ENCODE assay signal across 15 cellular contexts in the genomic region with DNA sequence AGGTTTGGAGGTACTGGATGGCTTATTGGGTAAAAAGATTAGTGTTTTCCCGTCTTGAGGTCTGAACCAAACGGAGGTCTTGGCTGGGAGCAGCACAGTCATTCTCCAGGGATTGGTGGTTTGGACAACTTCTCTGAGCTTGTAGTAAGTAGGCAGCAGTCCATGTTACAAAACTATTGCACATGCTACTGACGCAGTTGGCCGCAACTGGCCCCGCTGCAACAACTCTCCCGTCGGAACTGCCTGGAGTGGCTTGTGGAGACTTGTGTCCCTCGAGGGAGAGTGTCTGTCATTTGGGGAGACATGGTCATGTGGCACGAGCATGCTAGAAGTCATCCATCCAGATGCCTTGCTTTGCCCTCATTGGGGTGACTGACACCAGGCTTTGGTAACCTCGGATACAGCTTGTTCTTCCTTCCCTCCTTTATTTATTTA.
A peak's percentile ranks its signal among the peaks of the same experiment; 100 is the strongest.
DNase-seq lines count a peak whose midpoint lies in the region; ATAC-seq, FAIRE-seq and TF ChIP-seq lines count a peak whose summit lies in the region.
"Had no signal": no experiment of that assay in that cellular context is flagged by ENCODE, and none has a peak within 500 bp of the region (broad histone marks: within the 10 kb centered on the region; RNA-seq: fewer than 3 reads in every experiment).

No MANE protein-coding gene starts in this region.

- H3K14ac ChIP-seq in H1 (ENCODE audit: insufficient read length) = no peak overlapping the region

- H2BK120ac ChIP-seq in H1 (replicated peaks; ENCODE audit: low read depth, low read length) = no peak overlapping the region

- no peaks in the 10 kb centered on the region for H3K36me3 ChIP-seq in H1 (ENCODE audit: control insufficient read depth in 2 of 4, insufficient read depth in 4 of 4, low read length in 3 of 4)
- H3K36me3 ChIP-seq in keratinocyte (ENCODE audit: control insufficient read depth in 2 of 2, extremely low read depth in 1 of 2, insufficient read depth in 2 of 2, low read length in 2 of 2) = no peaks in the 10 kb centered on the region
- H3K36me3 ChIP-seq in stomach = no peaks in the 10 kb centered on the region
- H3K36me3 ChIP-seq: brain microvascular endothelial cell, SJCRH30 had no signal

- no peaks in the 10 kb centered on the region for H3K23me2 ChIP-seq in H1 (ENCODE audit: low read depth, low read length)

- H3K9me3 ChIP-seq in H1 (ENCODE audit: insufficient read depth in 2 of 2, low read depth in 1 of 2, low read length in 1 of 2) (no peaks in the 10 kb centered on the region), keratinocyte (ENCODE audit: control insufficient read depth, low read depth, low read length) (no peaks in the 10 kb centered on the region), stomach (no peaks in the 10 kb centered on the region)
- H3K9me3 ChIP-seq: SJCRH30 had no signal

- no peak overlapping the region for H3K18ac ChIP-seq in H1 (ENCODE audit: extremely low read depth, low read length)

- H3K4me3 ChIP-seq in H1 (ENCODE audit: extremely low read depth in 1 of 4, insufficient read depth in 2 of 4, low read depth in 3 of 4, low read length in 4 of 4) = no peak overlapping the region
- no peak overlapping the region for H3K4me3 ChIP-seq in keratinocyte (ENCODE audit: control insufficient read depth in 2 of 3, extremely low read depth in 1 of 3, insufficient read depth in 2 of 3, low read depth in 1 of 3, low read length in 3 of 3)
- H3K4me3 ChIP-seq in stomach = no peak overlapping the region
- H3K4me3 ChIP-seq: SJCRH30 had no signal

- CTCF ChIA-PET in H1 (lab: Charles Lee; ENCODE audit: partially characterized antibody) = interaction anchor here (1.2 kb wide), 1 partner anchor 98 kb away, joined by 4 read pairs; no protein-coding TSS in a partner anchor

- dilution Hi-C loops in keratinocyte (cut with MboI; ENCODE audit: extremely low pct_ligation_motif_present, low sequenced_read_pairs) = no loop called here

- TF ChIP-seq EP300 in H1 (IDR thresholded peaks at IDR 0.05; ENCODE audit: borderline replicate concordance in 1 of 2, low read depth in 2 of 2, low read length in 2 of 2) (no peak), stomach (IDR thresholded peaks at IDR 0.05) (peak; percentile 61)

- H3K27ac ChIP-seq in H1 (ENCODE audit: low read depth, low read length) (no peak overlapping the region), keratinocyte (ENCODE audit: control insufficient read depth, insufficient read depth, low read length) (no peak overlapping the region), stomach (peak overlapping the region in 4 of 5 donors; percentile 68 to 81 (median 73))
- H3K27ac ChIP-seq: brain microvascular endothelial cell, SJCRH30 had no signal

- H3K9me1 ChIP-seq in keratinocyte (ENCODE audit: control insufficient read depth, extremely low read depth, insufficient read depth, low read length) = no peaks in the 10 kb centered on the region

- no peak for ATAC-seq in stimulated activated memory B cell treated with anti-CD40 and anti-IgM and Interleukin-4, amounts not matched to agents 10 μg/mL and 1 μg/mL and 100 μg/mL, for 72 hours
- ATAC-seq: activated CD4-positive, CD25-positive, alpha-beta regulatory T cell treated with anti-CD3 and anti-CD28 coated beads, Interleukin-2, amount 50 U/mL, for 24 hours; left lobe of liver had no signal

- H3K56ac ChIP-seq in H1 (replicated peaks; ENCODE audit: insufficient read length, low read depth, low read length) = no peak overlapping the region

- H3K4me1 Mint-ChIP-seq in stimulated activated memory B cell treated with anti-CD40 and anti-IgM and Interleukin-4, amounts not matched to agents 10 μg/mL and 1 μg/mL and 100 μg/mL, for 72 hours = peaks cover 12% of the 10 kb centered on the region

- H2AFZ ChIP-seq in H1 (ENCODE audit: low read length) (no peak overlapping the region), keratinocyte (ENCODE audit: control insufficient read depth, low read length) (no peak overlapping the region)

- H3K79me1 ChIP-seq in H1 (ENCODE audit: low read depth, low read length) = no peaks in the 10 kb centered on the region

- no peak overlapping the region for H3K27ac Mint-ChIP-seq in stimulated activated memory B cell treated with anti-CD40 and anti-IgM and Interleukin-4, amounts not matched to agents 10 μg/mL and 1 μg/mL and 100 μg/mL, for 72 hours

- FAIRE-seq in H1 (lab: Jason Lieb, UNC) (no peak), keratinocyte (lab: Jason Lieb, UNC) (peak; percentile 66)

- no peaks in the 10 kb centered on the region for H3K36me3 Mint-ChIP-seq in stimulated activated memory B cell treated with anti-CD40 and anti-IgM and Interleukin-4, amounts not matched to agents 10 μg/mL and 1 μg/mL and 100 μg/mL, for 72 hours

- WGBS in H1 (ENCODE audit: extremely low coverage in 1 of 2, insufficient coverage in 1 of 2, insufficient read length in 1 of 2, insufficient replicate concordance in 2 of 2, low coverage in 1 of 2, low lambda C conversion rate in 2 of 2, missing lambda C conversion rate in 1 of 2), 2 experiments = 92% methylated on average over 10 of the region's 10 CpGs; no CpG with 5 or more reads in 1 of the 2 experiments
- WGBS in stomach, 5 donors = 55 to 82% (median 75%) methylated on average over 10 of the region's 10 CpGs

- no peak for TF ChIP-seq POLR2A in H1 (IDR thresholded peaks at IDR 0.05; ENCODE audit: control extremely low read depth in 1 of 2, low read depth in 2 of 2, low read length in 2 of 2)
- TF ChIP-seq POLR2A in stomach (IDR thresholded peaks at IDR 0.05) = no peak

- no peaks in the 10 kb centered on the region for H3K9me3 Mint-ChIP-seq in stimulated activated memory B cell treated with anti-CD40 and anti-IgM and Interleukin-4, amounts not matched to agents 10 μg/mL and 1 μg/mL and 100 μg/mL, for 72 hours

- H4K20me1 ChIP-seq in H1 (replicated peaks in 1 of 2; ENCODE audit: control insufficient read depth in 1 of 2, insufficient read depth in 2 of 2, low read length in 2 of 2) (no peaks in the 10 kb centered on the region), keratinocyte (ENCODE audit: control insufficient read depth, extremely low read depth, insufficient read depth, low read length) (no peaks in the 10 kb centered on the region)

- H3K79me2 ChIP-seq in H1 (ENCODE audit: control insufficient read depth in 1 of 2, insufficient read depth in 2 of 2, low read length in 2 of 2) (no peaks in the 10 kb centered on the region), keratinocyte (ENCODE audit: control insufficient read depth, insufficient read depth, low read length) (no peaks in the 10 kb centered on the region)

- intact Hi-C loops in stomach (cut with DNase I; ENCODE audit: low total_unique reads) = loop anchor here (10.0 kb wide), 1 partner anchor 474 kb away; no protein-coding TSS in a partner anchor

- H2BK20ac ChIP-seq in H1 (ENCODE audit: low read length) = no peak overlapping the region

- H3K4me1 ChIP-seq in H1 (replicated peaks in 1 of 4; ENCODE audit: control insufficient read depth in 3 of 4, insufficient read depth in 4 of 4, low read length in 3 of 4) (peaks cover 0 to 12% (median under 1%) of the 10 kb centered on the region in 4 experiments; a peak in 3 of 7 replicates), keratinocyte (ENCODE audit: control insufficient read depth, extremely low read depth, insufficient read depth, low read length) (peaks cover 37% of the 10 kb centered on the region), stomach (peaks cover 40 to 93% (median 74%) of the 10 kb centered on the region in 4 donors)

- TF ChIP-seq RAD21 in H1 (IDR thresholded peaks at IDR 0.05 in 1 of 2, conservative IDR thresholded peaks at IDR 0.05 in 1 of 2; ENCODE audit: low read depth in 2 of 2, low read length in 2 of 2) = no peak

- TF ChIP-seq CTCF in H1 (IDR thresholded peaks at IDR 0.05; ENCODE audit: control extremely low read depth in 1 of 3, insufficient read depth in 1 of 3, low read depth in 1 of 3, low read length in 3 of 3) = no peak
- TF ChIP-seq CTCF in keratinocyte (optimal IDR thresholded peaks at IDR 0.05 in 1 of 3, IDR thresholded peaks at IDR 0.05 in 1 of 3, conservative IDR thresholded peaks at IDR 0.05 in 1 of 3; ENCODE audit: extremely low read depth in 1 of 3, insufficient read depth in 2 of 3, low read length in 3 of 3) = no peak
- no peak for TF ChIP-seq CTCF in stomach (IDR thresholded peaks at IDR 0.05)

- no peak overlapping the region for H3K4ac ChIP-seq in H1 (replicated peaks; ENCODE audit: insufficient read length, low read depth, low read length)

- H3K4me2 ChIP-seq in H1 (ENCODE audit: insufficient read depth in 1 of 2, low read depth in 2 of 2, low read length in 2 of 2) = no peak overlapping the region
- peak overlapping the region; percentile 33 for H3K4me2 ChIP-seq in keratinocyte (ENCODE audit: control insufficient read depth, extremely low read depth, insufficient read depth, low read depth, low read length)

- H4K91ac ChIP-seq in H1 (replicated peaks; ENCODE audit: insufficient read length, low read length) = no peak overlapping the region

- H3K9ac ChIP-seq in H1 (replicated peaks in 1 of 4; ENCODE audit: extremely low read depth in 1 of 4, low read depth in 3 of 4, low read length in 3 of 4) (no peak overlapping the region), keratinocyte (ENCODE audit: control insufficient read depth, extremely low read depth, insufficient read depth, low read length) (no peak overlapping the region)

- H3K27me3 ChIP-seq in H1 (replicated peaks in 1 of 4; ENCODE audit: control insufficient read depth in 3 of 4, extremely low read depth in 1 of 4, insufficient read depth in 3 of 4, low read length in 3 of 4) (no peaks in the 10 kb centered on the region), keratinocyte (ENCODE audit: control insufficient read depth, extremely low read depth, insufficient read depth, low read length) (no peaks in the 10 kb centered on the region), stomach (no peaks in the 10 kb centered on the region)
- H3K27me3 ChIP-seq: brain microvascular endothelial cell, SJCRH30 had no signal

- no peak overlapping the region for H3K23ac ChIP-seq in H1 (ENCODE audit: insufficient read length)

- H4K5ac ChIP-seq in H1 (ENCODE audit: insufficient read length, low read depth, low read length) = no peak overlapping the region

- no peak overlapping the region for H2BK15ac ChIP-seq in H1 (ENCODE audit: low read length)

- H3K4me3 Mint-ChIP-seq in stimulated activated memory B cell treated with anti-CD40 and anti-IgM and Interleukin-4, amounts not matched to agents 10 μg/mL and 1 μg/mL and 100 μg/mL, for 72 hours = no peak overlapping the region

- H4K8ac ChIP-seq in H1 (ENCODE audit: extremely low read depth, insufficient read depth, low read length) = peak overlapping the region; percentile 58

- H2AK5ac ChIP-seq in H1 (ENCODE audit: low read depth, low read length) = no peak overlapping the region

- H2BK5ac ChIP-seq in H1 (ENCODE audit: low read depth, low read length) = no peak overlapping the region

- H3K27me3 Mint-ChIP-seq in stimulated activated memory B cell treated with anti-CD40 and anti-IgM and Interleukin-4, amounts not matched to agents 10 μg/mL and 1 μg/mL and 100 μg/mL, for 72 hours = peaks cover 11% of the 10 kb centered on the region

- no peak overlapping the region for H2BK12ac ChIP-seq in H1 (ENCODE audit: low read depth, low read length)

- POLR2A ChIA-PET in H1 (lab: Charles Lee; ENCODE audit: partially characterized antibody) = no interaction called here

- DNase-seq in GOT3 (lab: John Stamatoyannopoulos, UW) (peak; percentile 22), H1 (ENCODE audit: low read depth in 1 of 2, low spot score in 2 of 2) (no peak), keratinocyte (ENCODE audit: low read depth, low spot score) (no peak), stomach (no peak), dermis blood vessel endothelial cell (no peak), T-helper 1 cell (no peak), CD1c-positive myeloid dendritic cell (ENCODE audit: extremely low spot score) (no peak)
- DNase-seq: activated T-cell treated with anti-CD3 and anti-CD28 coated beads, Interleukin-2, amount 50 U/mL, for 48 hours; brain microvascular endothelial cell; NCI-H524; posterior cingulate gyrus; SJCRH30 had no signal

Comparison
In these comparisons a context has a peak if more than half of its experiments do, and no peak if none do; other contexts are left out.
1. H3K27ac ChIP-seq: peak in stomach (4 of 5); none in H1 (single experiment) and keratinocyte (single experiment).